ENCODE assay signal across 8 cellular contexts in genomic region chr16:29745853-29746345, GRCh38. TPM values are rescaled to one million over a fixed set of nuclear protein-coding genes. Genes with fewer than 3 reads are reported as not detected.
DNase-seq lines count a peak whose midpoint lies in the region; ATAC-seq lines count a peak whose summit lies in the region.

Gene C16orf54 (minus strand): TSS chr16:29745990. CDS start chr16:29744951, 1,039 bp downstream.

- peak; percentile 79 for ATAC-seq in HG03521 (IDR thresholded peaks at IDR 0.05; ENCODE audit: unreplicated experiment)
- peak; percentile 82 for ATAC-seq in effector memory CD8-positive, alpha-beta T cell (replicated peaks)

- DNase-seq in GM19240 (ENCODE audit: insufficient read length, low spot score) (peak; percentile 45), AG20443 (ENCODE audit: low spot score) (no peak), NCI-H226 (no peak), SK-N-DZ (ENCODE audit: low spot score) (no peak)
- peak; percentile 54 to 76 for DNase-seq in activated CD4-positive, alpha-beta T cell treated with anti-CD3 and anti-CD28 coated beads for 24 hours (ENCODE audit: low read depth in 2 of 2)
- DNase-seq in effector memory CD8-positive, alpha-beta T cell: peak; percentile 93 to 96 (median 94)
- peak; percentile 52 to 82 for DNase-seq in stimulated activated CD4-positive, alpha-beta T cell treated with anti-CD3 and anti-CD28 coated beads, Interleukin-12 subunit alpha, Interleukin-12 subunit beta, amount 100 ng/mL, for 24 hours (ENCODE audit: low read depth in 2 of 2)

- H3K4me1 Mint-ChIP-seq in effector memory CD8-positive, alpha-beta T cell (ENCODE audit: low read depth in 2 of 2): peaks cover 54% of the 10 kb centered on the region in 2 donors

- peak within 1 kb of the TSS; percentile 87 to 88 for H3K4me3 Mint-ChIP-seq in effector memory CD8-positive, alpha-beta T cell

- H3K36me3 Mint-ChIP-seq in effector memory CD8-positive, alpha-beta T cell (ENCODE audit: insufficient read depth): peaks cover 61% of the 10 kb centered on the region

- no peaks in the 10 kb centered on the region for H3K27me3 Mint-ChIP-seq in effector memory CD8-positive, alpha-beta T cell

- no peaks in the 10 kb centered on the region for H3K9me3 Mint-ChIP-seq in effector memory CD8-positive, alpha-beta T cell

- peak within 1 kb of the TSS; percentile 95 to 97 for H3K27ac Mint-ChIP-seq in effector memory CD8-positive, alpha-beta T cell

RNA-seq across cellular contexts. Expression of gene C16orf54, which starts in this region (rescaled TPM):
- not detected in 2 replicates for polyA plus RNA-seq in SK-N-DZ (2014; cell fraction: cytosol; rRNA removed)
- polyA plus RNA-seq in SK-N-DZ (2014; cell fraction: nucleus; rRNA removed): not detected in 2 replicates

Comparison
In these comparisons a context has a peak if more than half of its experiments do, and no peak if none do; other contexts are left out.
1. DNase-seq: peak in GM19240 (single experiment), activated CD4-positive, alpha-beta T cell treated with anti-CD3 and anti-CD28 coated beads for 24 hours (2 of 2), effector memory CD8-positive, alpha-beta T cell (3 of 3) and stimulated activated CD4-positive, alpha-beta T cell treated with anti-CD3 and anti-CD28 coated beads, Interleukin-12 subunit alpha, Interleukin-12 subunit beta, amount 100 ng/mL, for 24 hours (2 of 2); none in AG20443 (single experiment), NCI-H226 (single experiment) and SK-N-DZ (single experiment).